Comparison of ENCODE assay signal across 17 cellular contexts in genomic region chr4:150106886-150107285, GRCh38. TPM values are rescaled to one million over a fixed set of nuclear protein-coding genes. Genes with fewer than 3 reads are reported as not detected.
DNase-seq lines count a peak whose midpoint lies in the region; ATAC-seq and TF ChIP-seq lines count a peak whose summit lies in the region.
"Had no signal": no experiment of that assay in that cellular context is flagged by ENCODE, and none has a peak within 500 bp of the region (broad histone marks: within the 10 kb centered on the region; RNA-seq: fewer than 3 reads in every experiment).

No MANE protein-coding gene starts in this region.

- no peak for TF ChIP-seq EP300 in gastroesophageal sphincter (IDR thresholded peaks at IDR 0.05)

- H3K27ac ChIP-seq in gastroesophageal sphincter: no peak overlapping the region
- H3K27ac ChIP-seq: SK-N-MC had no signal

- H3K4me3 ChIP-seq in gastroesophageal sphincter: no peak overlapping the region
- H3K4me3 ChIP-seq in lower leg skin (ENCODE audit: low read depth, poor library complexity, severe bottlenecking): no peak overlapping the region
- H3K4me3 ChIP-seq: HAP-1, SK-N-MC had no signal

- TF ChIP-seq POLR2A in gastroesophageal sphincter (IDR thresholded peaks at IDR 0.05) (no peak), lower leg skin (IDR thresholded peaks at IDR 0.05) (no peak)

- H3K9me3 ChIP-seq in gastroesophageal sphincter: peaks cover 0 to 5% (median 0%) of the 10 kb centered on the region in 3 donors
- H3K9me3 ChIP-seq: Caco-2 had no signal

- H3K4me1 ChIP-seq in gastroesophageal sphincter: peaks cover 0 to 14% (median 0%) of the 10 kb centered on the region in 3 donors
- H3K4me1 ChIP-seq: Caco-2 had no signal

- no peaks in the 10 kb centered on the region for H3K27me3 Mint-ChIP-seq in chondrocyte (ENCODE audit: low read depth)
- H3K27me3 Mint-ChIP-seq in osteocyte (ENCODE audit: unreplicated experiment): no peaks in the 10 kb centered on the region
- H3K27me3 Mint-ChIP-seq: B cell; CD4-positive, CD25-positive, alpha-beta regulatory T cell had no signal

- peak overlapping the region; percentile 60 for H3K27ac Mint-ChIP-seq in chondrocyte (ENCODE audit: unreplicated experiment)
- peak overlapping the region; percentile 7 for H3K27ac Mint-ChIP-seq in osteocyte (ENCODE audit: unreplicated experiment)
- H3K27ac Mint-ChIP-seq: B cell; CD4-positive, CD25-positive, alpha-beta regulatory T cell had no signal

- peaks cover 2% of the 10 kb centered on the region for H3K9me3 Mint-ChIP-seq in chondrocyte (ENCODE audit: low read depth)
- peaks cover 12% of the 10 kb centered on the region for H3K9me3 Mint-ChIP-seq in osteocyte (ENCODE audit: unreplicated experiment)

- 28 to 34% methylated on average over 3 of the region's 3 CpGs for WGBS in gastroesophageal sphincter (ENCODE audit: low coverage in 1 of 2), 2 donors
- WGBS in lower leg skin, 2 donors: 17 to 30% methylated on average over 3 of the region's 3 CpGs

- DNase-seq in EH (ENCODE audit: low read depth) (peak; percentile 63), M059J (ENCODE audit: low read depth) (peak; percentile 78), chondrocyte (ENCODE audit: low spot score) (no peak), osteocyte (ENCODE audit: extremely low spot score, unreplicated experiment) (no peak), AML-193 (lab: John Stamatoyannopoulos, UW) (no peak), lower leg skin (ENCODE audit: low spot score in 2 of 2) (no peak)
- DNase-seq: Caco-2; CD4-positive, CD25-positive, alpha-beta regulatory T cell; DMS53; NCI-H1436 treated with DMSO at 0.1 percent for 48 hours; NCI-H2081; NCI-H524 had no signal

- ATAC-seq in gastroesophageal sphincter: no peak
- ATAC-seq: Right ventricle myocardium inferior had no signal

- no peaks in the 10 kb centered on the region for H3K27me3 ChIP-seq in gastroesophageal sphincter

- H3K36me3 Mint-ChIP-seq in chondrocyte (ENCODE audit: low read depth): peaks cover 9% of the 10 kb centered on the region
- peaks cover 13% of the 10 kb centered on the region for H3K36me3 Mint-ChIP-seq in osteocyte (ENCODE audit: unreplicated experiment)
- H3K36me3 Mint-ChIP-seq: CD4-positive, CD25-positive, alpha-beta regulatory T cell had no signal

- TF ChIP-seq CTCF in chondrocyte (IDR thresholded peaks at IDR 0.05) (no peak), osteocyte (IDR thresholded peaks at IDR 0.05) (no peak), gastroesophageal sphincter (IDR thresholded peaks at IDR 0.05) (no peak), lower leg skin (IDR thresholded peaks at IDR 0.05) (no peak)

- H3K4me1 Mint-ChIP-seq in chondrocyte (ENCODE audit: low read depth) (peaks cover 23% of the 10 kb centered on the region), osteocyte (ENCODE audit: unreplicated experiment) (peaks cover 35% of the 10 kb centered on the region)
- H3K4me1 Mint-ChIP-seq: B cell; CD4-positive, CD25-positive, alpha-beta regulatory T cell had no signal

- no peaks in the 10 kb centered on the region for H3K36me3 ChIP-seq in gastroesophageal sphincter
- H3K36me3 ChIP-seq: HAP-1 had no signal

- intact Hi-C loops in lower leg skin (cut with DNase I; ENCODE audit: low total_unique reads): no loop called here

- no peak overlapping the region for H3K4me3 Mint-ChIP-seq in chondrocyte (ENCODE audit: unreplicated experiment)
- H3K4me3 Mint-ChIP-seq in osteocyte (ENCODE audit: unreplicated experiment): no peak overlapping the region
- H3K4me3 Mint-ChIP-seq: B cell; CD4-positive, CD25-positive, alpha-beta regulatory T cell had no signal

RNA-seq across cellular contexts. Expression of gene DCLK2, which starts 28.6 kb away (rescaled TPM):
- 14.8 and 18.2 TPM in 2 replicates for total RNA-seq in M059J (2014; rRNA removed; shearing (Covaris generic))
- 17.7 to 20.0 TPM (median 18.7 TPM) in 3 replicates for total RNA-seq in chondrocyte
- 12.6 and 14.1 TPM in 2 replicates for total RNA-seq in osteocyte
- total RNA-seq in gastroesophageal sphincter: 10 to 100 TPM; 17.1 to 33.0 (median 19.7) TPM
- total RNA-seq in lower leg skin: 1 to 10 TPM in 3 of 4 donors, under 1 TPM in 1; 0.59 to 2.3 (median 1.5) TPM

Comparison
In these comparisons a context has a peak if more than half of its experiments do, and no peak if none do; other contexts are left out.
1. DNase-seq: peak in EH (single experiment) and M059J (single experiment); none in chondrocyte (single experiment), osteocyte (single experiment), AML-193 (0 of 2) and lower leg skin (0 of 2).